In the genomic region with DNA sequence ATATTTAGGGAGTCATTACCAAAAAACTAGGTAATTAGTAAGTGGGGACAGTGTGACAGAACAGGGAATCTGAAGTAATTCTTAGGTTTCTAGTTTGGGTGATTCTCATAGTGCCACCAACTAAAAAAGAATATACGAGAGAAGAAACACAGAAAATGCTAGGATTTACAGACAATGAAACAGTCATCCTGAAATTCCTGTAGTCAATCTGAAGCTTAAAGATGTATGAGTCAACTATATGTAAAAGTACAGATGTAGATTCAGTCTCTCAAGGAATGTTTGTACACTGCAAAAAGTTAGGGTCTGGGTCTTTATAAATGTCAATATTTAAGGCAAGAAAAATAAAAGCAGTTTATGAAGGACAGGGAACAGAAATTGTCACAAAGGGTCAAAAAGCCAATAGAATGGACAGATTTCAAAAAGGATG, we compare ENCODE assay signal across 18 cellular contexts.
DNase-seq lines count a peak whose midpoint lies in the region; ATAC-seq, FAIRE-seq and TF ChIP-seq lines count a peak whose summit lies in the region.
"Had no signal": no experiment of that assay in that cellular context is flagged by ENCODE, and none has a peak within 500 bp of the region (broad histone marks: within the 10 kb centered on the region; RNA-seq: fewer than 3 reads in every experiment).

No MANE protein-coding gene starts in this region.

- H3K36me3 ChIP-seq in smooth muscle cell (ENCODE audit: low read depth): no peaks in the 10 kb centered on the region
- H3K36me3 ChIP-seq in vagina: peaks cover 0 to 40% of the 10 kb centered on the region in 2 donors
- H3K36me3 ChIP-seq in kidney (ENCODE audit: control insufficient read depth in 1 of 2, insufficient read depth in 2 of 2, low read length in 2 of 2): peaks cover 2 to 5% of the 10 kb centered on the region in 2 donors

- no peak overlapping the region for H3K4me3 Mint-ChIP-seq in activated CD4-positive, alpha-beta T cell treated with anti-CD3 and anti-CD28 coated beads, Interleukin-2, amount 10 ng/mL, durations not matched to agents 24 days and 14 days
- H3K4me3 Mint-ChIP-seq in activated CD4-positive, alpha-beta T cell treated with anti-CD3 and anti-CD28 coated beads, Interleukin-2, amount 10 ng/mL, durations not matched to agents 7 days and 5 days: no peak overlapping the region
- H3K4me3 Mint-ChIP-seq in dendritic cell treated with granulocyte-macrophage colony-stimulating factor and Interleukin-4, amounts not matched to agents 40 ng/mL and 50 ng/mL, for 4 days: no peak overlapping the region
- H3K4me3 Mint-ChIP-seq: CD14-positive monocyte had no signal

- FAIRE-seq in kidney (lab: Jason Lieb, UNC): no peak
- FAIRE-seq: K562 had no signal

- intact Hi-C loops in activated CD4-positive, alpha-beta T cell treated with anti-CD3 and anti-CD28 coated beads, Interleukin-2, amount 10 ng/mL, durations not matched to agents 24 days and 14 days (cut with micrococcal nuclease): no loop called here
- intact Hi-C loops in dendritic cell treated with granulocyte-macrophage colony-stimulating factor and Interleukin-4, amounts not matched to agents 40 ng/mL and 50 ng/mL, for 4 days (cut with micrococcal nuclease): no loop called here
- intact Hi-C loops in vagina (cut with DNase I): no loop called here
- intact Hi-C loops in kidney (cut with DNase I): no loop called here

- H3K27ac ChIP-seq in smooth muscle cell (ENCODE audit: low read depth) (peak overlapping the region; percentile 54), vagina (no peak overlapping the region), kidney (ENCODE audit: low read depth in 2 of 2, low read length in 2 of 2) (no peak overlapping the region)
- H3K27ac ChIP-seq: SJCRH30, tibial artery had no signal

- no peaks in the 10 kb centered on the region for H3K79me2 ChIP-seq in smooth muscle cell (ENCODE audit: low read depth)

- H2AFZ ChIP-seq in smooth muscle cell (ENCODE audit: low read depth): no peak overlapping the region

- no peaks in the 10 kb centered on the region for H3K27me3 Mint-ChIP-seq in activated CD4-positive, alpha-beta T cell treated with anti-CD3 and anti-CD28 coated beads, Interleukin-2, amount 10 ng/mL, durations not matched to agents 24 days and 14 days
- H3K27me3 Mint-ChIP-seq in activated CD4-positive, alpha-beta T cell treated with anti-CD3 and anti-CD28 coated beads, Interleukin-2, amount 10 ng/mL, durations not matched to agents 7 days and 5 days: no peaks in the 10 kb centered on the region
- no peaks in the 10 kb centered on the region for H3K27me3 Mint-ChIP-seq in dendritic cell treated with granulocyte-macrophage colony-stimulating factor and Interleukin-4, amounts not matched to agents 40 ng/mL and 50 ng/mL, for 4 days

- 48% methylated on average over 1 of the region's 1 CpG for WGBS in smooth muscle cell (ENCODE audit: low lambda C conversion rate)

- peaks cover 53% of the 10 kb centered on the region for H3K36me3 Mint-ChIP-seq in activated CD4-positive, alpha-beta T cell treated with anti-CD3 and anti-CD28 coated beads, Interleukin-2, amount 10 ng/mL, durations not matched to agents 24 days and 14 days (ENCODE audit: low read depth)
- H3K36me3 Mint-ChIP-seq in activated CD4-positive, alpha-beta T cell treated with anti-CD3 and anti-CD28 coated beads, Interleukin-2, amount 10 ng/mL, durations not matched to agents 7 days and 5 days (ENCODE audit: low read depth): peaks cover 45% of the 10 kb centered on the region
- H3K36me3 Mint-ChIP-seq in dendritic cell treated with granulocyte-macrophage colony-stimulating factor and Interleukin-4, amounts not matched to agents 40 ng/mL and 50 ng/mL, for 4 days (ENCODE audit: low read depth): peaks cover 72% of the 10 kb centered on the region

- no peaks in the 10 kb centered on the region for H4K20me1 ChIP-seq in smooth muscle cell (ENCODE audit: low read depth)

- TF ChIP-seq CTCF in smooth muscle cell (IDR thresholded peaks at IDR 0.05; ENCODE audit: borderline replicate concordance, insufficient read depth, poor library complexity, severe bottlenecking) (no peak), vagina (IDR thresholded peaks at IDR 0.05) (no peak), kidney (IDR thresholded peaks at IDR 0.05; ENCODE audit: borderline replicate concordance, extremely low read depth, insufficient read depth) (no peak)

- H3K9ac ChIP-seq in smooth muscle cell (ENCODE audit: low read depth): no peak overlapping the region
- no peak overlapping the region for H3K9ac ChIP-seq in kidney (ENCODE audit: low read length in 2 of 2)

- H3K9me3 ChIP-seq in smooth muscle cell (replicated peaks; ENCODE audit: low read depth) (no peaks in the 10 kb centered on the region), vagina (no peaks in the 10 kb centered on the region), kidney (ENCODE audit: control insufficient read depth in 1 of 2, low read length in 2 of 2) (no peaks in the 10 kb centered on the region)
- H3K9me3 ChIP-seq: SJCRH30, tibial artery had no signal

- no peak for TF ChIP-seq POLR2A in vagina (IDR thresholded peaks at IDR 0.05)

- no peak overlapping the region for H3K4me2 ChIP-seq in smooth muscle cell

- H3K4me3 ChIP-seq in smooth muscle cell (no peak overlapping the region), vagina (no peak overlapping the region), kidney (ENCODE audit: low read length in 2 of 2) (peak overlapping the region in 1 of 2 donors; percentile 13)
- H3K4me3 ChIP-seq: K562, SJCRH30, tibial artery had no signal

- ATAC-seq in HG02678 (IDR thresholded peaks at IDR 0.05; ENCODE audit: unreplicated experiment): peak; percentile 21
- ATAC-seq: K562 had no signal

- DNase-seq in activated CD4-positive, alpha-beta T cell treated with anti-CD3 and anti-CD28 coated beads, Interleukin-2, amount 10 ng/mL, durations not matched to agents 24 days and 14 days: no peak
- DNase-seq in activated CD4-positive, alpha-beta T cell treated with anti-CD3 and anti-CD28 coated beads, Interleukin-2, amount 10 ng/mL, durations not matched to agents 7 days and 5 days: no peak
- no peak for DNase-seq in smooth muscle cell (lab: John Stamatoyannopoulos, UW; ENCODE audit: unreplicated experiment)
- no peak for DNase-seq in vagina (ENCODE audit: extremely low spot score in 2 of 2)
- DNase-seq in kidney: no peak
- DNase-seq in retina: no peak
- DNase-seq: 8988T; activated CD4-positive, alpha-beta T cell treated with anti-CD3 and anti-CD28 coated beads, Interleukin-2, amount 50 U/mL, for 4 hours; GOT3; islet precursor cell; NCI-H1105; NCI-H446 treated with DMSO at 0.1 percent for 48 hours; SJCRH30; tibial artery had no signal

- peaks cover 19% of the 10 kb centered on the region for H3K4me1 Mint-ChIP-seq in activated CD4-positive, alpha-beta T cell treated with anti-CD3 and anti-CD28 coated beads, Interleukin-2, amount 10 ng/mL, durations not matched to agents 24 days and 14 days
- H3K4me1 Mint-ChIP-seq in activated CD4-positive, alpha-beta T cell treated with anti-CD3 and anti-CD28 coated beads, Interleukin-2, amount 10 ng/mL, durations not matched to agents 7 days and 5 days: peaks cover 16% of the 10 kb centered on the region
- H3K4me1 Mint-ChIP-seq in dendritic cell treated with granulocyte-macrophage colony-stimulating factor and Interleukin-4, amounts not matched to agents 40 ng/mL and 50 ng/mL, for 4 days (ENCODE audit: low read depth): peaks cover 9% of the 10 kb centered on the region
- H3K4me1 Mint-ChIP-seq: CD14-positive monocyte had no signal

- H3K4me1 ChIP-seq in smooth muscle cell (ENCODE audit: low read depth) (peaks cover 4% of the 10 kb centered on the region), vagina (no peaks in the 10 kb centered on the region), kidney (ENCODE audit: control insufficient read depth in 1 of 2, insufficient read depth in 1 of 2, low read depth in 1 of 2, low read length in 2 of 2) (no peaks in the 10 kb centered on the region)
- H3K4me1 ChIP-seq: SJCRH30, tibial artery had no signal

- peak overlapping the region; percentile 17 for H3K27ac Mint-ChIP-seq in activated CD4-positive, alpha-beta T cell treated with anti-CD3 and anti-CD28 coated beads, Interleukin-2, amount 10 ng/mL, durations not matched to agents 24 days and 14 days
- H3K27ac Mint-ChIP-seq in activated CD4-positive, alpha-beta T cell treated with anti-CD3 and anti-CD28 coated beads, Interleukin-2, amount 10 ng/mL, durations not matched to agents 7 days and 5 days: no peak overlapping the region
- H3K27ac Mint-ChIP-seq in dendritic cell treated with granulocyte-macrophage colony-stimulating factor and Interleukin-4, amounts not matched to agents 40 ng/mL and 50 ng/mL, for 4 days: peak overlapping the region; percentile 0

- H3F3A ChIP-seq in smooth muscle cell (ENCODE audit: low read depth): no peaks in the 10 kb centered on the region

- POLR2A ChIA-PET in activated CD4-positive, alpha-beta T cell treated with anti-CD3 and anti-CD28 coated beads, Interleukin-2, amount 10 ng/mL, durations not matched to agents 7 days and 5 days (lab: Charles Lee): no interaction called here

- CTCF ChIA-PET in activated CD4-positive, alpha-beta T cell treated with anti-CD3 and anti-CD28 coated beads, Interleukin-2, amount 10 ng/mL, durations not matched to agents 7 days and 5 days (lab: Charles Lee): interaction anchor here (1.3 kb wide), 1 partner anchor 19 kb away, joined by 3 read pairs; no protein-coding TSS in a partner anchor

- H3K9me3 Mint-ChIP-seq in activated CD4-positive, alpha-beta T cell treated with anti-CD3 and anti-CD28 coated beads, Interleukin-2, amount 10 ng/mL, durations not matched to agents 24 days and 14 days: peaks cover 3% of the 10 kb centered on the region
- H3K9me3 Mint-ChIP-seq in activated CD4-positive, alpha-beta T cell treated with anti-CD3 and anti-CD28 coated beads, Interleukin-2, amount 10 ng/mL, durations not matched to agents 7 days and 5 days: no peaks in the 10 kb centered on the region
- H3K9me3 Mint-ChIP-seq in dendritic cell treated with granulocyte-macrophage colony-stimulating factor and Interleukin-4, amounts not matched to agents 40 ng/mL and 50 ng/mL, for 4 days: no peaks in the 10 kb centered on the region

- no peaks in the 10 kb centered on the region for H3K27me3 ChIP-seq in smooth muscle cell (ENCODE audit: low read depth)
- no peaks in the 10 kb centered on the region for H3K27me3 ChIP-seq in vagina
- H3K27me3 ChIP-seq: SJCRH30, tibial artery had no signal
